In the genomic region with DNA sequence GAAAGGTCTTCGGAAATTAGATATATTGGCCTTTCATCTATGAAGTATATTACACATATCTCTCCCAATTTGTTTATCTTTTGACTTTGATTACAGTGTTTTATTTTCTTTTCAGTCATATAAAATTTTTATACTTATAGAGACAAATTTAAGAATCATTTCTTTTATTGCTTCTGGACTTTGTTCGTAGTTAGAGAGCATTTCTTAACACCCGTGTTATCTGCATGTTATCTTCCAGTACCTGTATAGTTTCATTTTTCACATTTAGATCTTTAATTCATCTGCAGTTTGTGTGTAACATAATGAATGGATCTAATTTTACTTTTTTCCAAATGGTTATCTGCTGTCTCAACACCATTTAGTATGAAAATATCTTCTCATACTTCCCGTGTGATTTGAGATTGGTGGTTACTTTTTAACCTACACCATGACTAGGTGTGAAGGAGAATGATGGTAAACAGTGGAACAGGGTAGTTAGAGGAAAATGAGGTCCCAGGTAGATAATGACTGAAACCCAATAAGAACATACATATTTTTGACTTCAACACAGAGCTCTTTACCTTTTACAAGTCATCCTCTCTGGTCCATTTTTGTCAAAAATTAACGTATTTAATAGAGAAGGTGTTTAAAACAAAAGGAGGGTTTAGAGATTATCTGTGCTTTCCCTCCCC, we compare ENCODE assay signal across 23 cellular contexts.
DNase-seq lines count a peak whose midpoint lies in the region; ATAC-seq and TF ChIP-seq lines count a peak whose summit lies in the region.
"Had no signal": no experiment of that assay in that cellular context is flagged by ENCODE, and none has a peak within 500 bp of the region (broad histone marks: within the 10 kb centered on the region; RNA-seq: fewer than 3 reads in every experiment).

No MANE protein-coding gene starts in this region.

- no peak for ATAC-seq in GM18870 (IDR thresholded peaks at IDR 0.05; ENCODE audit: unreplicated experiment)
- ATAC-seq in gastrocnemius medialis, result no peak
- no peak for ATAC-seq in HG03469 (IDR thresholded peaks at IDR 0.05; ENCODE audit: unreplicated experiment)
- ATAC-seq: K562, left lobe of liver, T-helper 17 cell had no signal

- in situ Hi-C loops in transverse colon (cut with MboI; ENCODE audit: low pct_ligation_motif_present in 1 of 4, low pct_unique_long_range_greater_than_20kb in 1 of 4, low sequenced_read_pairs in 3 of 4) (no loop called here), gastrocnemius medialis (cut with MboI; ENCODE audit: low sequenced_read_pairs in 4 of 4) (no loop called here)

- no peak for TF ChIP-seq POLR2A in transverse colon (IDR thresholded peaks at IDR 0.05)
- TF ChIP-seq POLR2A in gastrocnemius medialis (IDR thresholded peaks at IDR 0.05), result no peak

- intact Hi-C loops in transverse colon (cut with DNase I; ENCODE audit: low total_unique reads) (no loop called here), gastrocnemius medialis (cut with DNase I; ENCODE audit: low total_unique reads) (no loop called here)

- H3K4me1 ChIP-seq in muscle layer of colon (ENCODE audit: insufficient read depth, low read length), result peaks cover 41% of the 10 kb centered on the region
- peaks cover 35 to 71% (median 47%) of the 10 kb centered on the region in 4 donors for H3K4me1 ChIP-seq in transverse colon
- peaks cover 0 to 13% of the 10 kb centered on the region in 2 donors for H3K4me1 ChIP-seq in gastrocnemius medialis
- H3K4me1 ChIP-seq: parathyroid adenoma had no signal

- H3K4me3 ChIP-seq in muscle layer of colon (ENCODE audit: low read depth in 1 of 2, low read length in 2 of 2) (no peak overlapping the region), transverse colon (peak overlapping the region in 1 of 4 donors; percentile 1), gastrocnemius medialis (no peak overlapping the region)
- H3K4me3 ChIP-seq: K562, Peyer's patch, smooth muscle cell, stomach had no signal

- TF ChIP-seq CTCF in transverse colon (IDR thresholded peaks at IDR 0.05), result no peak
- TF ChIP-seq CTCF in gastrocnemius medialis (IDR thresholded peaks at IDR 0.05 in 4 of 5, conservative IDR thresholded peaks at IDR 0.05 in 1 of 5), result no peak

- H3K27me3 ChIP-seq in muscle layer of colon (ENCODE audit: control insufficient read depth in 1 of 2, insufficient read depth in 2 of 2, low read length in 2 of 2) (no peaks in the 10 kb centered on the region), transverse colon (no peaks in the 10 kb centered on the region), gastrocnemius medialis (no peaks in the 10 kb centered on the region)
- H3K27me3 ChIP-seq: Peyer's patch, stomach had no signal

- H3K4me3 Mint-ChIP-seq in activated naive CD4-positive, alpha-beta T cell treated with anti-CD3 and anti-CD28 coated beads, Interleukin-2, amount 50 U/mL, for 24 hours, result no peak overlapping the region
- H3K4me3 Mint-ChIP-seq in activated naive CD8-positive, alpha-beta T cell treated with anti-CD3 and anti-CD28 coated beads for 36 hours, result no peak overlapping the region
- H3K4me3 Mint-ChIP-seq: brain, neural crest cell, T-helper 17 cell, type B pancreatic cell had no signal

- H3K9me3 ChIP-seq in muscle layer of colon (ENCODE audit: low read length), result no peaks in the 10 kb centered on the region
- no peaks in the 10 kb centered on the region for H3K9me3 ChIP-seq in transverse colon
- H3K9me3 ChIP-seq in gastrocnemius medialis, result no peaks in the 10 kb centered on the region
- H3K9me3 ChIP-seq: Peyer's patch, stomach had no signal

- H3K27me3 Mint-ChIP-seq in activated naive CD4-positive, alpha-beta T cell treated with anti-CD3 and anti-CD28 coated beads, Interleukin-2, amount 50 U/mL, for 24 hours, result no peaks in the 10 kb centered on the region
- no peaks in the 10 kb centered on the region for H3K27me3 Mint-ChIP-seq in activated naive CD8-positive, alpha-beta T cell treated with anti-CD3 and anti-CD28 coated beads for 36 hours
- H3K27me3 Mint-ChIP-seq: brain; CD8-positive, alpha-beta memory T cell; T-helper 17 cell; type B pancreatic cell had no signal

- H3K9ac ChIP-seq in muscle layer of colon (ENCODE audit: low read length), result peak overlapping the region; percentile 17
- H3K9ac ChIP-seq: parathyroid adenoma had no signal

- H3K4me1 Mint-ChIP-seq in activated naive CD4-positive, alpha-beta T cell treated with anti-CD3 and anti-CD28 coated beads, Interleukin-2, amount 50 U/mL, for 24 hours, result peaks cover 23% of the 10 kb centered on the region
- peaks cover 28% of the 10 kb centered on the region for H3K4me1 Mint-ChIP-seq in activated naive CD8-positive, alpha-beta T cell treated with anti-CD3 and anti-CD28 coated beads for 36 hours

- 51 to 58% methylated on average over 5 of the region's 5 CpGs for WGBS in transverse colon (ENCODE audit: low coverage in 1 of 2), 2 donors

- TF ChIP-seq EP300 in transverse colon (IDR thresholded peaks at IDR 0.05; ENCODE audit: low read depth), result no peak

- DNase-seq in activated naive CD4-positive, alpha-beta T cell treated with anti-CD3 and anti-CD28 coated beads, Interleukin-2, amount 50 U/mL, for 16 hours, result no peak
- no peak for DNase-seq in activated naive CD8-positive, alpha-beta T cell treated with anti-CD3 and anti-CD28 coated beads for 36 hours
- no peak for DNase-seq in transverse colon
- no peak for DNase-seq in gastrocnemius medialis
- DNase-seq: activated CD4-positive, alpha-beta T cell treated with anti-CD3 and anti-CD28 coated beads for 1 hour; CD8-positive, alpha-beta memory T cell; GOT3; NCI-H1048; Peyer's patch; SHP77; stomach; T-helper 17 cell had no signal

- H3K36me3 Mint-ChIP-seq in activated naive CD4-positive, alpha-beta T cell treated with anti-CD3 and anti-CD28 coated beads, Interleukin-2, amount 50 U/mL, for 24 hours, result peaks cover 13% of the 10 kb centered on the region
- peaks cover 21% of the 10 kb centered on the region for H3K36me3 Mint-ChIP-seq in activated naive CD8-positive, alpha-beta T cell treated with anti-CD3 and anti-CD28 coated beads for 36 hours

- H3K9me3 Mint-ChIP-seq in activated naive CD4-positive, alpha-beta T cell treated with anti-CD3 and anti-CD28 coated beads, Interleukin-2, amount 50 U/mL, for 24 hours, result peaks cover 4% of the 10 kb centered on the region
- H3K9me3 Mint-ChIP-seq in activated naive CD8-positive, alpha-beta T cell treated with anti-CD3 and anti-CD28 coated beads for 36 hours, result peaks cover 11% of the 10 kb centered on the region

- peaks cover 3% of the 10 kb centered on the region for H3K36me3 ChIP-seq in muscle layer of colon (ENCODE audit: insufficient read depth, low read length)
- no peaks in the 10 kb centered on the region for H3K36me3 ChIP-seq in transverse colon
- H3K36me3 ChIP-seq in gastrocnemius medialis, result no peaks in the 10 kb centered on the region

- peak overlapping the region; percentile 71 for H3K27ac ChIP-seq in muscle layer of colon (ENCODE audit: low read depth, low read length)
- peak overlapping the region; percentile 39 to 85 (median 72) for H3K27ac ChIP-seq in transverse colon
- H3K27ac ChIP-seq in gastrocnemius medialis, result no peak overlapping the region
- H3K27ac ChIP-seq: parathyroid adenoma had no signal

- peak overlapping the region; percentile 72 for H3K27ac Mint-ChIP-seq in activated naive CD4-positive, alpha-beta T cell treated with anti-CD3 and anti-CD28 coated beads, Interleukin-2, amount 50 U/mL, for 24 hours
- H3K27ac Mint-ChIP-seq in activated naive CD8-positive, alpha-beta T cell treated with anti-CD3 and anti-CD28 coated beads for 36 hours, result peak overlapping the region; percentile 84
- H3K27ac Mint-ChIP-seq: brain, T-helper 17 cell, type B pancreatic cell had no signal

Comparison
In these comparisons a context has a peak if more than half of its experiments do, and no peak if none do; other contexts are left out.
1. H3K27ac ChIP-seq: peak in muscle layer of colon (single experiment) and transverse colon (4 of 4); none in gastrocnemius medialis (0 of 4).